1 cellular context compared by ENCODE assay signal in the genomic region with DNA sequence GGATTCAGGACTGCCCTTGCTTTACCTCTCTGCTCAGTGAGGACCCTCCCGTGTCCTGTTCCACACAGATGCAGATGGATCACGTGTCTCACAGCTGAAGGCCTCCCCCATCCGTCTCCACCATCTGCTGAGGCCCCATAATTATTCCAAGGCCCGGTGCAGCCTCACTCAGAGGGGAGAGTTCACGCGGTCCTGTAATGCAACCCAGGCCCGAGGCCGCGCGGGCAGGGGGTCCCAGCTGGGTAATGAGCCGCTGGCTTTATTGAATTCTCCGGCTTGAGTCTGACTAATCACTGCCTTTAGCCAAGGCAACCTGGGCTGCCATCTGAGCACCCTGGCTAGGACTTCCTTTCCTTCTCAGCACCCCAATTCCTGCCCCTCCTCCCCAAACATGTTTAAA.
TF ChIP-seq lines count a peak whose summit lies in the region.

No MANE protein-coding gene starts in this region.

TF ChIP-seq in GM23338, 12 proteins besides CTCF, POLR2A, EP300 and RAD21 (continued from another document):
- TF ChIP-seq, protein P1, sequence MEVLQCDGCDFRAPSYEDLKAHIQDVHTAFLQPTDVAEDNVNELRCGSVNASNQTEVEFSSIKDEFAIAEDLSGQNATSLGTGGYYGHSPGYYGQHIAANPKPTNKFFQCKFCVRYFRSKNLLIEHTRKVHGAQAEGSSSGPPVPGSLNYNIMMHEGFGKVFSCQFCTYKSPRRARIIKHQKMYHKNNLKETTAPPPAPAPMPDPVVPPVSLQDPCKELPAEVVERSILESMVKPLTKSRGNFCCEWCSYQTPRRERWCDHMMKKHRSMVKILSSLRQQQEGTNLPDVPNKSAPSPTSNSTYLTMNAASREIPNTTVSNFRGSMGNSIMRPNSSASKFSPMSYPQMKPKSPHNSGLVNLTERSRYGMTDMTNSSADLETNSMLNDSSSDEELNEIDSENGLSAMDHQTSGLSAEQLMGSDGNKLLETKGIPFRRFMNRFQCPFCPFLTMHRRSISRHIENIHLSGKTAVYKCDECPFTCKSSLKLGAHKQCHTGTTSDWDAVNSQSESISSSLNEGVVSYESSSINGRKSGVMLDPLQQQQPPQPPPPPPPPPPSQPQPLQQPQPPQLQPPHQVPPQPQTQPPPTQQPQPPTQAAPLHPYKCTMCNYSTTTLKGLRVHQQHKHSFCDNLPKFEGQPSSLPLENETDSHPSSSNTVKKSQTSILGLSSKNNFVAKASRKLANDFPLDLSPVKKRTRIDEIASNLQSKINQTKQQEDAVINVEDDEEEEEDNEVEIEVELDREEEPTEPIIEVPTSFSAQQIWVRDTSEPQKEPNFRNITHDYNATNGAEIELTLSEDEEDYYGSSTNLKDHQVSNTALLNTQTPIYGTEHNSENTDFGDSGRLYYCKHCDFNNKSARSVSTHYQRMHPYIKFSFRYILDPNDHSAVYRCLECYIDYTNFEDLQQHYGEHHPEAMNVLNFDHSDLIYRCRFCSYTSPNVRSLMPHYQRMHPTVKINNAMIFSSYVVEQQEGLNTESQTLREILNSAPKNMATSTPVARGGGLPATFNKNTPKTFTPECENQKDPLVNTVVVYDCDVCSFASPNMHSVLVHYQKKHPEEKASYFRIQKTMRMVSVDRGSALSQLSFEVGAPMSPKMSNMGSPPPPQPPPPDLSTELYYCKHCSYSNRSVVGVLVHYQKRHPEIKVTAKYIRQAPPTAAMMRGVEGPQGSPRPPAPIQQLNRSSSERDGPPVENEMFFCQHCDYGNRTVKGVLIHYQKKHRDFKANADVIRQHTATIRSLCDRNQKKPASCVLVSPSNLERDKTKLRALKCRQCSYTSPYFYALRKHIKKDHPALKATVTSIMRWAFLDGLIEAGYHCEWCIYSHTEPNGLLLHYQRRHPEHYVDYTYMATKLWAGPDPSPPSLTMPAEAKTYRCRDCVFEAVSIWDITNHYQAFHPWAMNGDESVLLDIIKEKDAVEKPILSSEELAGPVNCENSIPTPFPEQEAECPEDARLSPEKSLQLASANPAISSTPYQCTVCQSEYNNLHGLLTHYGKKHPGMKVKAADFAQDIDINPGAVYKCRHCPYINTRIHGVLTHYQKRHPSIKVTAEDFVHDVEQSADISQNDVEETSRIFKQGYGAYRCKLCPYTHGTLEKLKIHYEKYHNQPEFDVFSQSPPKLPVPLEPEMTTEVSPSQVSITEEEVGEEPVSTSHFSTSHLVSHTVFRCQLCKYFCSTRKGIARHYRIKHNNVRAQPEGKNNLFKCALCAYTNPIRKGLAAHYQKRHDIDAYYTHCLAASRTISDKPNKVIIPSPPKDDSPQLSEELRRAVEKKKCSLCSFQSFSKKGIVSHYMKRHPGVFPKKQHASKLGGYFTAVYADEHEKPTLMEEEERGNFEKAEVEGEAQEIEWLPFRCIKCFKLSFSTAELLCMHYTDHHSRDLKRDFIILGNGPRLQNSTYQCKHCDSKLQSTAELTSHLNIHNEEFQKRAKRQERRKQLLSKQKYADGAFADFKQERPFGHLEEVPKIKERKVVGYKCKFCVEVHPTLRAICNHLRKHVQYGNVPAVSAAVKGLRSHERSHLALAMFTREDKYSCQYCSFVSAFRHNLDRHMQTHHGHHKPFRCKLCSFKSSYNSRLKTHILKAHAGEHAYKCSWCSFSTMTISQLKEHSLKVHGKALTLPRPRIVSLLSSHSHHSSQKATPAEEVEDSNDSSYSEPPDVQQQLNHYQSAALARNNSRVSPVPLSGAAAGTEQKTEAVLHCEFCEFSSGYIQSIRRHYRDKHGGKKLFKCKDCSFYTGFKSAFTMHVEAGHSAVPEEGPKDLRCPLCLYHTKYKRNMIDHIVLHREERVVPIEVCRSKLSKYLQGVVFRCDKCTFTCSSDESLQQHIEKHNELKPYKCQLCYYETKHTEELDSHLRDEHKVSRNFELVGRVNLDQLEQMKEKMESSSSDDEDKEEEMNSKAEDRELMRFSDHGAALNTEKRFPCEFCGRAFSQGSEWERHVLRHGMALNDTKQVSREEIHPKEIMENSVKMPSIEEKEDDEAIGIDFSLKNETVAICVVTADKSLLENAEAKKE (CRISPR knock-in tag; IDR thresholded peaks at IDR 0.05), result no peak
- TF ChIP-seq CREB1 (CRISPR knock-in tag; IDR thresholded peaks at IDR 0.05; ENCODE audit: low read depth), result no peak
